ENCODE assay signal across 5 cellular contexts in genomic region chr2:179546656-179547055, GRCh38.
"Had no signal": no experiment of that assay in that cellular context is flagged by ENCODE, and none has a peak within 500 bp of the region (broad histone marks: within the 10 kb centered on the region; RNA-seq: fewer than 3 reads in every experiment).

No MANE protein-coding gene starts in this region.

- H2AFZ ChIP-seq: GM23248 had no signal

- DNase-seq: GM23248, GOT3, H9, HCEC 1CT had no signal

- H3K27ac ChIP-seq: GM23248 had no signal

- H3K4me3 ChIP-seq: GM23248 had no signal

- H3K9ac ChIP-seq: GM23248 had no signal

- FAIRE-seq: H54 had no signal
